In genomic region chr2:215419769-215420470, GRCh38 we compare ENCODE assay signal across 1 cellular context.
A peak's percentile ranks its signal among the peaks of the same experiment; 100 is the strongest.
TF ChIP-seq lines count a peak whose summit lies in the region.

No MANE protein-coding gene starts in this region.

TF ChIP-seq in HepG2, 621 proteins besides CTCF, POLR2A, EP300 and RAD21 (continued from another document and continues in another):
- TF ChIP-seq, protein P1, sequence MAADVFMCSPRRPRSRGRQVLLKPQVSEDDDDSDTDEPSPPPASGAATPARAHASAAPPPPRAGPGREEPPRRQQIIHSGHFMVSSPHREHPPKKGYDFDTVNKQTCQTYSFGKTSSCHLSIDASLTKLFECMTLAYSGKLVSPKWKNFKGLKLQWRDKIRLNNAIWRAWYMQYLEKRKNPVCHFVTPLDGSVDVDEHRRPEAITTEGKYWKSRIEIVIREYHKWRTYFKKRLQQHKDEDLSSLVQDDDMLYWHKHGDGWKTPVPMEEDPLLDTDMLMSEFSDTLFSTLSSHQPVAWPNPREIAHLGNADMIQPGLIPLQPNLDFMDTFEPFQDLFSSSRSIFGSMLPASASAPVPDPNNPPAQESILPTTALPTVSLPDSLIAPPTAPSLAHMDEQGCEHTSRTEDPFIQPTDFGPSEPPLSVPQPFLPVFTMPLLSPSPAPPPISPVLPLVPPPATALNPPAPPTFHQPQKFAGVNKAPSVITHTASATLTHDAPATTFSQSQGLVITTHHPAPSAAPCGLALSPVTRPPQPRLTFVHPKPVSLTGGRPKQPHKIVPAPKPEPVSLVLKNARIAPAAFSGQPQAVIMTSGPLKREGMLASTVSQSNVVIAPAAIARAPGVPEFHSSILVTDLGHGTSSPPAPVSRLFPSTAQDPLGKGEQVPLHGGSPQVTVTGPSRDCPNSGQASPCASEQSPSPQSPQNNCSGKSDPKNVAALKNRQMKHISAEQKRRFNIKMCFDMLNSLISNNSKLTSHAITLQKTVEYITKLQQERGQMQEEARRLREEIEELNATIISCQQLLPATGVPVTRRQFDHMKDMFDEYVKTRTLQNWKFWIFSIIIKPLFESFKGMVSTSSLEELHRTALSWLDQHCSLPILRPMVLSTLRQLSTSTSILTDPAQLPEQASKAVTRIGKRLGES (CRISPR knock-in tag; IDR thresholded peaks at IDR 0.05; ENCODE audit: borderline replicate concordance), result no peak
- TF ChIP-seq HNF1B (CRISPR knock-in tag; IDR thresholded peaks at IDR 0.05) (peak; percentile 25; the same call in 1 of the 2 replicates), ZNF546 (CRISPR knock-in tag; conservative IDR thresholded peaks at IDR 0.05) (no peak), SNAI1 (CRISPR knock-in tag; IDR thresholded peaks at IDR 0.05; ENCODE audit: borderline replicate concordance) (no peak), RARG (CRISPR knock-in tag; IDR thresholded peaks at IDR 0.05; ENCODE audit: low read depth) (no peak), ZFP36L2 (CRISPR knock-in tag; IDR thresholded peaks at IDR 0.05) (no peak), TOPORS (CRISPR knock-in tag; IDR thresholded peaks at IDR 0.05) (no peak), SIN3A (IDR thresholded peaks at IDR 0.05; ENCODE audit: borderline replicate concordance, low read depth, low read length) (no peak), GMEB2 (CRISPR knock-in tag; IDR thresholded peaks at IDR 0.05; ENCODE audit: low read depth) (no peak), KLF16 (CRISPR knock-in tag; IDR thresholded peaks at IDR 0.05) (no peak; a peak in 1 of 4 replicates), AHDC1 (CRISPR knock-in tag; IDR thresholded peaks at IDR 0.05; ENCODE audit: borderline replicate concordance) (peak; percentile 73), ZNF615 (CRISPR knock-in tag; IDR thresholded peaks at IDR 0.05; ENCODE audit: borderline replicate concordance) (peak; percentile 57; the same call in 1 of the 2 replicates), ZNF572 (CRISPR knock-in tag; IDR thresholded peaks at IDR 0.05) (no peak), TFAP4 (IDR thresholded peaks at IDR 0.05; ENCODE audit: borderline replicate concordance, low read depth) (peak; percentile 85), GATA4 (IDR thresholded peaks at IDR 0.05; ENCODE audit: borderline replicate concordance, low read depth) (peak; percentile 87), ELF1 (CRISPR knock-in tag; IDR thresholded peaks at IDR 0.05) (0 out of 2 replicates have a peak, but pooled peaks have one; percentile 29), NFRKB (IDR thresholded peaks at IDR 0.05) (no peak), NFYC (CRISPR knock-in tag; IDR thresholded peaks at IDR 0.05) (no peak), ELF4 (CRISPR knock-in tag; IDR thresholded peaks at IDR 0.05; ENCODE audit: borderline replicate concordance) (no peak; the same call in 1 of the 2 replicates), ZBTB39 (CRISPR knock-in tag; IDR thresholded peaks at IDR 0.05) (peak; percentile 58; the same call in 1 of the 2 replicates), BRD4 (CRISPR knock-in tag; IDR thresholded peaks at IDR 0.05) (peak; percentile 24; the same call in 1 of the 2 replicates), ZNF629 (CRISPR knock-in tag; conservative IDR thresholded peaks at IDR 0.05) (0 out of 2 replicates have a peak, but pooled peaks have one; percentile 9), BORCS8-MEF2B (CRISPR knock-in tag; IDR thresholded peaks at IDR 0.05) (no peak; the same call in 1 of the 2 replicates), ZSCAN20 (CRISPR knock-in tag; IDR thresholded peaks at IDR 0.05; ENCODE audit: borderline replicate concordance) (0 out of 2 replicates have a peak, but pooled peaks have one; percentile 18), ZBTB38 (CRISPR knock-in tag; IDR thresholded peaks at IDR 0.05) (no peak), AFF4 (CRISPR knock-in tag; IDR thresholded peaks at IDR 0.05) (0 out of 2 replicates have a peak, but pooled peaks have one; percentile 91), ZNF557 (CRISPR knock-in tag; IDR thresholded peaks at IDR 0.05) (no peak), MAFG (CRISPR knock-in tag; IDR thresholded peaks at IDR 0.05) (no peak), KDM1A (CRISPR knock-in tag; IDR thresholded peaks at IDR 0.05) (no peak), NFKBIZ (CRISPR knock-in tag; IDR thresholded peaks at IDR 0.05) (no peak)
- TF ChIP-seq, protein P2, sequence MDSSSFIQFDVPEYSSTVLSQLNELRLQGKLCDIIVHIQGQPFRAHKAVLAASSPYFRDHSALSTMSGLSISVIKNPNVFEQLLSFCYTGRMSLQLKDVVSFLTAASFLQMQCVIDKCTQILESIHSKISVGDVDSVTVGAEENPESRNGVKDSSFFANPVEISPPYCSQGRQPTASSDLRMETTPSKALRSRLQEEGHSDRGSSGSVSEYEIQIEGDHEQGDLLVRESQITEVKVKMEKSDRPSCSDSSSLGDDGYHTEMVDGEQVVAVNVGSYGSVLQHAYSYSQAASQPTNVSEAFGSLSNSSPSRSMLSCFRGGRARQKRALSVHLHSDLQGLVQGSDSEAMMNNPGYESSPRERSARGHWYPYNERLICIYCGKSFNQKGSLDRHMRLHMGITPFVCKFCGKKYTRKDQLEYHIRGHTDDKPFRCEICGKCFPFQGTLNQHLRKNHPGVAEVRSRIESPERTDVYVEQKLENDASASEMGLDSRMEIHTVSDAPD (CRISPR knock-in tag; IDR thresholded peaks at IDR 0.05), result peak; percentile 91
- TF ChIP-seq, protein P3, sequence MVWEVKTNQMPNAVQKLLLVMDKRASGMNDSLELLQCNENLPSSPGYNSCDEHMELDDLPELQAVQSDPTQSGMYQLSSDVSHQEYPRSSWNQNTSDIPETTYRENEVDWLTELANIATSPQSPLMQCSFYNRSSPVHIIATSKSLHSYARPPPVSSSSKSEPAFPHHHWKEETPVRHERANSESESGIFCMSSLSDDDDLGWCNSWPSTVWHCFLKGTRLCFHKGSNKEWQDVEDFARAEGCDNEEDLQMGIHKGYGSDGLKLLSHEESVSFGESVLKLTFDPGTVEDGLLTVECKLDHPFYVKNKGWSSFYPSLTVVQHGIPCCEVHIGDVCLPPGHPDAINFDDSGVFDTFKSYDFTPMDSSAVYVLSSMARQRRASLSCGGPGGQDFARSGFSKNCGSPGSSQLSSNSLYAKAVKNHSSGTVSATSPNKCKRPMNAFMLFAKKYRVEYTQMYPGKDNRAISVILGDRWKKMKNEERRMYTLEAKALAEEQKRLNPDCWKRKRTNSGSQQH (CRISPR knock-in tag; IDR thresholded peaks at IDR 0.05; ENCODE audit: low read depth), result no peak
